15 cellular contexts compared by ENCODE assay signal in genomic region chr6:6775074-6775473, GRCh38.
"Had no signal": no experiment of that assay in that cellular context is flagged by ENCODE, and none has a peak within 500 bp of the region (broad histone marks: within the 10 kb centered on the region; RNA-seq: fewer than 3 reads in every experiment).

No MANE protein-coding gene starts in this region.

- H3K27me3 ChIP-seq: esophagus squamous epithelium, neutrophil, thyroid gland had no signal

- H3K36me3 ChIP-seq: esophagus squamous epithelium, neutrophil, thyroid gland had no signal

- H3K4me3 ChIP-seq: coronary artery, esophagus squamous epithelium, thyroid gland had no signal

- H3K27ac ChIP-seq: coronary artery, esophagus squamous epithelium, neutrophil, thyroid gland had no signal

- ATAC-seq: activated CD4-positive, CD25-positive, alpha-beta regulatory T cell treated with anti-CD3 and anti-CD28 coated beads, Interleukin-2, amount 50 U/mL, for 24 hours; left ventricle myocardium superior; naive thymus-derived CD8-positive, alpha-beta T cell; stimulated activated memory B cell treated with anti-CD40 and anti-IgM and Interleukin-4, amounts not matched to agents 10 μg/mL and 1 μg/mL and 100 μg/mL, for 72 hours had no signal

- H3K9me3 ChIP-seq: esophagus squamous epithelium, neutrophil, thyroid gland had no signal

- DNase-seq: activated CD4-positive, alpha-beta T cell treated with anti-CD3 and anti-CD28 coated beads, Interleukin-2, amount 50 U/mL, for 1 hour; activated CD8-positive, alpha-beta memory T cell treated with anti-CD3 and anti-CD28 coated beads for 24 hours; activated naive CD8-positive, alpha-beta T cell treated with anti-CD3 and anti-CD28 coated beads for 36 hours; central memory CD4-positive, alpha-beta T cell; esophagus squamous epithelium; kidney glomerular epithelial cell; left ventricle myocardium superior; mesenchymal stem cell; naive thymus-derived CD8-positive, alpha-beta T cell; retina; thyroid gland had no signal
